ENCODE assay signal across 8 cellular contexts in genomic region chr2:53970898-53971681, GRCh38. TPM values are rescaled to one million over a fixed set of nuclear protein-coding genes. Genes with fewer than 3 reads are reported as not detected.
DNase-seq lines count a peak whose midpoint lies in the region; ATAC-seq, FAIRE-seq and TF ChIP-seq lines count a peak whose summit lies in the region.

TSS of gene PSME4 (minus strand) at chr2:53970993. CDS start at chr2:53970784, 209 bp downstream.

- peak within 1 kb of the TSS; percentile 97 for H3K27ac Mint-ChIP-seq in activated CD4-positive, alpha-beta T cell treated with anti-CD3 and anti-CD28 coated beads, Interleukin-2, amount 10 ng/mL, durations not matched to agents 24 days and 14 days

- DNase-seq in BE2C (peak; percentile 92), GM19239 (ENCODE audit: insufficient read length, low spot score) (peak; percentile 90), NCI-H524 treated with DMSO at 0.1 percent for 48 hours (lab: John Stamatoyannopoulos, UW) (peak; percentile 54), coronary artery (ENCODE audit: low spot score) (peak; percentile 96)
- peak; percentile 98 for DNase-seq in activated CD4-positive, alpha-beta T cell treated with anti-CD3 and anti-CD28 coated beads, Interleukin-2, amount 10 ng/mL, durations not matched to agents 24 days and 14 days
- peak; percentile 88 to 93 (median 92) for DNase-seq in stimulated activated CD4-positive, alpha-beta T cell treated with anti-CD3 and anti-CD28 coated beads, Interleukin-1b, Interleukin-23, amount 100 ng/mL, for 24 hours (ENCODE audit: low read depth in 4 of 4, low spot score in 1 of 4)

- H3K27me3 ChIP-seq in BE2C (no peaks in the 10 kb centered on the region), layer of hippocampus (ENCODE audit: control insufficient read depth, insufficient read depth, low read length) (no peaks in the 10 kb centered on the region)

- TF ChIP-seq CTCF in BE2C (IDR thresholded peaks at IDR 0.05; ENCODE audit: low read depth, low read length) (no peak), coronary artery (IDR thresholded peaks at IDR 0.05) (no peak)

- no peaks in the 10 kb centered on the region for H3K9me3 ChIP-seq in BE2C

- H3K27me3 Mint-ChIP-seq in activated CD4-positive, alpha-beta T cell treated with anti-CD3 and anti-CD28 coated beads, Interleukin-2, amount 10 ng/mL, durations not matched to agents 24 days and 14 days: no peaks in the 10 kb centered on the region

- no peaks in the 10 kb centered on the region for H3K9me3 Mint-ChIP-seq in activated CD4-positive, alpha-beta T cell treated with anti-CD3 and anti-CD28 coated beads, Interleukin-2, amount 10 ng/mL, durations not matched to agents 24 days and 14 days

- peak; percentile 54 for FAIRE-seq in GM19239 (lab: Jason Lieb, UNC)

- H3K27ac ChIP-seq in coronary artery (peak within 1 kb of the TSS; percentile 94 to 97), layer of hippocampus (ENCODE audit: low read depth, low read length) (peak within 1 kb of the TSS; percentile 95)

- no peaks in the 10 kb centered on the region for H3K4me1 ChIP-seq in BE2C

- ATAC-seq in HG03439 (IDR thresholded peaks at IDR 0.05; ENCODE audit: unreplicated experiment): peak; percentile 82

- H3K4me3 ChIP-seq in BE2C (ENCODE audit: low read depth, low read length): peak within 1 kb of the TSS; percentile 93
- H3K4me3 ChIP-seq in coronary artery: peak within 1 kb of the TSS; percentile 86

- intact Hi-C loops in activated CD4-positive, alpha-beta T cell treated with anti-CD3 and anti-CD28 coated beads, Interleukin-2, amount 10 ng/mL, durations not matched to agents 24 days and 14 days (cut with micrococcal nuclease): loop anchor here (1.0 to 5.0 kb wide), 6 partner anchors 24 to 1646 kb away; partner anchors contain the start of genes ACYP2, CHAC2 and PPP4R3B

- H3K36me3 ChIP-seq in BE2C: no peaks in the 10 kb centered on the region

- H3K36me3 Mint-ChIP-seq in activated CD4-positive, alpha-beta T cell treated with anti-CD3 and anti-CD28 coated beads, Interleukin-2, amount 10 ng/mL, durations not matched to agents 24 days and 14 days (ENCODE audit: low read depth): peaks cover 31% of the 10 kb centered on the region

- H3K4me1 Mint-ChIP-seq in activated CD4-positive, alpha-beta T cell treated with anti-CD3 and anti-CD28 coated beads, Interleukin-2, amount 10 ng/mL, durations not matched to agents 24 days and 14 days: peaks cover 28% of the 10 kb centered on the region

- H3K4me3 Mint-ChIP-seq in activated CD4-positive, alpha-beta T cell treated with anti-CD3 and anti-CD28 coated beads, Interleukin-2, amount 10 ng/mL, durations not matched to agents 24 days and 14 days: peak within 1 kb of the TSS; percentile 93

RNA-seq across cellular contexts. Expression of gene PSME4, which starts in this region (rescaled TPM):
- polyA plus RNA-seq in BE2C (2012; ENCODE audit: insufficient read depth, insufficient read length, low read depth): 13.7 TPM
- 49.6 and 52.1 TPM in 2 replicates for total RNA-seq in activated CD4-positive, alpha-beta T cell treated with anti-CD3 and anti-CD28 coated beads, Interleukin-2, amount 10 ng/mL, durations not matched to agents 24 days and 14 days

Comparison
In these comparisons a context has a peak if more than half of its experiments do, and no peak if none do; other contexts are left out.
1. Peak in every context shown above with its lines: DNase-seq, ATAC-seq, H3K4me3 ChIP-seq and H3K27ac ChIP-seq.